ENCODE assay signal across 8 cellular contexts in the genomic region with DNA sequence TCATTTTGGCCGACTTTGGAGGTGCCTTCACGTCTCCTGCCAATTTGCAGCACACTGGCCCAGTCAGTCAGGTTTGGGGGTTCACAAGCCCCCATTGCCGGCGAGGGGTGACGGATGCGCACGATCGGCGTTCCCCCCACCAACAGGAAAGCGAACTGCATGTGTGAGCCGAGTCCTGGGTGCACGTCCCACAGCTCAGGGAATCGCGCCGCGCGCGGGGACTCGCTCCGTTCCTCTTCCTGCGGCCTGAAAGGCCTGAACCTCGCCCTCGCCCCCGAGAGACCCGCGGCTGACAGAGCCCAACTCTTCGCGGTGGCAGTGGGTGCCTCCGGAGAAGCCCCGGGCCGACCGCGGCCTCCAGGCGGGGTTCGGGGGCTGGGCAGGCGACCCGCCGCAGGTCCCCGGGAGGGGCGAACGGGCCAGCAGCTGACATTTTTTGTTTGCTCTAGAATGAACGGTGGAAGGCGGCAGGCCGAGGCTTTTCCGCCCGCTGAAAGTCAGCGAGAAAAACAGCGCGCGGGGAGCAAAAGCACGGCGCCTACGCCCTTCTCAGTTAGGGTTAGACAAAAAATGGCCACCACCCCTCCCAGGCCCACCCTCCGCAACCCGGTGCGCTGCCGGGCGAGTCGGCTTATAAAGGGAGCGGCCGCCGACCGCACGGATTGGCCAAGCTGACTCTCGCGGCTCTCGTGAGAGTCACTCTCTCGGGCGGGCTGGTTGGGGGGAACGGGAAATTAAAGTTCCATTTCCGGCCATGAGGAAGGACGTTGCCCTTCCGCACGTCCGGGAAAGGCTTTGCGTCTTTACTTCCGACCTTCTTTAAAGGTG. TPM values are rescaled to one million over a fixed set of nuclear protein-coding genes. Genes with fewer than 3 reads are reported as not detected.
DNase-seq lines count a peak whose midpoint lies in the region; ATAC-seq and TF ChIP-seq lines count a peak whose summit lies in the region.

Gene TERC (minus strand): TSS at position 608 of the 828 bp plus-strand sequence.

- POLR2A ChIA-PET in PC-9 (lab: Charles Lee; ENCODE audit: unreplicated experiment) = interaction anchor here (0.6 to 0.7 kb wide), 4 partner anchors 98 to 1152 kb away, joined by 3 to 11 read pairs (median 4); no protein-coding TSS in a partner anchor

- no peaks in the 10 kb centered on the region for H3K9me2 ChIP-seq in PC-9 (ENCODE audit: insufficient read depth)

- H2AFZ ChIP-seq in PC-9 = peak within 1 kb of the TSS; percentile 99

- DNase-seq in DMS 273 treated with DMSO at 0.1 percent for 48 hours (lab: John Stamatoyannopoulos, UW) (peak; percentile 84), HuH-7 (ENCODE audit: low spot score) (peak; percentile 95), PC-9 (peak; percentile 93 to 96)
- peak; percentile 94 to 95 for DNase-seq in activated T-cell treated with anti-CD3 and anti-CD28 coated beads, Interleukin-2, amount 50 U/mL, for 48 hours
- DNase-seq in stimulated activated CD8-positive, alpha-beta memory T cell treated with anti-CD3 and anti-CD28 coated beads, Interleukin-7, amount 100 ng/mL, for 1 hour (ENCODE audit: low read depth in 2 of 2) = peak; percentile 81 to 84

- H3K27me3 ChIP-seq in PC-9 (ENCODE audit: insufficient read depth, low read depth) (no peaks in the 10 kb centered on the region), esophagus (ENCODE audit: control insufficient read depth in 1 of 2, insufficient read depth in 2 of 2, low read length in 2 of 2) (no peaks in the 10 kb centered on the region), mucosa of stomach (ENCODE audit: control insufficient read depth, insufficient read depth, low read length) (no peaks in the 10 kb centered on the region)

- 0 out of 2 replicates have a peak, but pooled peaks cover 6% of the 10 kb centered on the region for H3K79me2 ChIP-seq in PC-9 (ENCODE audit: low read depth)

- TSS peak; percentile 93 for BruUV-seq in PC-9 (replicated peaks; lab: Mats Ljungman, UMichigan)

- peaks cover 58% of the 10 kb centered on the region for H3F3A ChIP-seq in PC-9 (ENCODE audit: insufficient read depth, low read depth)

- H3K9ac ChIP-seq in mucosa of stomach (ENCODE audit: low read length) = peak within 1 kb of the TSS; percentile 93

- H3K9me3 ChIP-seq in PC-9 (ENCODE audit: insufficient read depth, low read depth) (peaks cover 6% of the 10 kb centered on the region; the same call in 1 of the 2 replicates), esophagus (ENCODE audit: control insufficient read depth in 2 of 2, insufficient read depth in 1 of 2, low read depth in 1 of 2, low read length in 1 of 2) (no peaks in the 10 kb centered on the region), mucosa of stomach (ENCODE audit: control insufficient read depth, low read length) (no peaks in the 10 kb centered on the region)

- TF ChIP-seq CTCF in PC-9 (conservative IDR thresholded peaks at IDR 0.05) = no peak

- intact Hi-C loops in PC-9 (cut with micrococcal nuclease; ENCODE audit: unreplicated experiment) = loop anchor here (2.0 to 5.0 kb wide), 2 partner anchors 1044 to 1803 kb away; no protein-coding TSS in a partner anchor

- H3K4me3 ChIP-seq in PC-9 = peak within 1 kb of the TSS; percentile 99
- peak within 1 kb of the TSS; percentile 78 to 90 for H3K4me3 ChIP-seq in esophagus (ENCODE audit: low read depth in 1 of 2, low read length in 2 of 2)
- peak within 1 kb of the TSS; percentile 61 for H3K4me3 ChIP-seq in mucosa of stomach (ENCODE audit: low read length)

- peak within 1 kb of the TSS; percentile 80 for H3K4me2 ChIP-seq in PC-9

- 1% methylated on average over 77 of the region's 77 CpGs for WGBS in esophagus, 2 donors

- H3K27ac ChIP-seq in PC-9 (peak within 1 kb of the TSS; percentile 75), esophagus (ENCODE audit: low read depth in 2 of 2, low read length in 1 of 2) (peak within 1 kb of the TSS; percentile 98 to 99)

- H3K36me3 ChIP-seq in PC-9 (ENCODE audit: low read depth) (no peaks in the 10 kb centered on the region), esophagus (ENCODE audit: control insufficient read depth in 2 of 2, insufficient read depth in 2 of 2, low read length in 1 of 2) (no peaks in the 10 kb centered on the region), mucosa of stomach (ENCODE audit: control insufficient read depth, insufficient read depth, low read length) (no peaks in the 10 kb centered on the region)

- peak; percentile 63 for ATAC-seq in GM21447 (IDR thresholded peaks at IDR 0.05; ENCODE audit: unreplicated experiment)

- H4K20me1 ChIP-seq in PC-9 (ENCODE audit: insufficient read depth) = no peaks in the 10 kb centered on the region

- H3K4me1 ChIP-seq in PC-9 (replicated peaks; ENCODE audit: insufficient read depth) = peaks cover 5% of the 10 kb centered on the region; the same call in 1 of the 2 replicates
- H3K4me1 ChIP-seq in esophagus (ENCODE audit: control insufficient read depth in 2 of 2, insufficient read depth in 2 of 2, low read length in 1 of 2) = peaks cover 0 to 3% of the 10 kb centered on the region in 2 donors
- no peaks in the 10 kb centered on the region for H3K4me1 ChIP-seq in mucosa of stomach (ENCODE audit: control insufficient read depth, insufficient read depth, low read length)

- CTCF ChIA-PET in PC-9 (lab: Charles Lee) = interaction anchor here (0.5 kb wide), 1 partner anchor 852 kb away, joined by 4 read pairs; no protein-coding TSS in a partner anchor

RNA-seq across cellular contexts. Expression of gene TERC, which starts in this region (rescaled TPM):
- 7.6 and 22.7 TPM in 2 replicates for total RNA-seq in PC-9 (2021)
- polyA plus RNA-seq in esophagus = under 1 TPM; 0.14 to 0.59 TPM

Comparison
In these comparisons a context has a peak if more than half of its experiments do, and no peak if none do; other contexts are left out.
1. Peak in every context shown above with its lines: DNase-seq, ATAC-seq, H3K4me3 ChIP-seq and H3K27ac ChIP-seq.